Comparison of ENCODE assay signal across 8 cellular contexts in genomic region chr1:41664861-41665640, GRCh38.
A peak's percentile ranks its signal among the peaks of the same experiment; 100 is the strongest.
DNase-seq lines count a peak whose midpoint lies in the region; ATAC-seq and TF ChIP-seq lines count a peak whose summit lies in the region.
"Had no signal": no experiment of that assay in that cellular context is flagged by ENCODE, and none has a peak within 500 bp of the region (broad histone marks: within the 10 kb centered on the region; RNA-seq: fewer than 3 reads in every experiment).

No MANE protein-coding gene starts in this region.

- in situ Hi-C loops in G401 (cut with HindIII; ENCODE audit: low sequenced_read_pairs) = no loop called here

- TF ChIP-seq POLR2A in prostate gland (IDR thresholded peaks at IDR 0.05) = no peak

- no peak overlapping the region for H3K4me3 ChIP-seq in epithelial cell of esophagus (ENCODE audit: low read length)
- no peak overlapping the region for H3K4me3 ChIP-seq in prostate gland
- H3K4me3 ChIP-seq: K562 had no signal

- DNase-seq in G401 (ENCODE audit: low spot score) = peak; percentile 70
- DNase-seq in NCI-H69 (lab: John Stamatoyannopoulos, UW) = peak; percentile 79
- DNase-seq in epithelial cell of esophagus (ENCODE audit: low read depth) = peak; percentile 94
- DNase-seq in prostate gland (ENCODE audit: low spot score) = peak; percentile 73
- DNase-seq in NCI-H345 (lab: John Stamatoyannopoulos, UW) = no peak
- DNase-seq in NCI-H1436 (lab: John Stamatoyannopoulos, UW) = no peak

- peak overlapping the region in 1 of 2 donors; percentile 41 for H3K27ac ChIP-seq in prostate gland

- intact Hi-C loops in prostate gland (cut with DNase I) = loop anchor here (5.0 kb wide), 1 partner anchor 372 kb away; no protein-coding TSS in a partner anchor

- no peaks in the 10 kb centered on the region for H3K9me3 ChIP-seq in prostate gland

- H3K4me1 ChIP-seq in prostate gland (replicated peaks) = no peaks in the 10 kb centered on the region

- no peaks in the 10 kb centered on the region for H3K27me3 ChIP-seq in prostate gland (replicated peaks; ENCODE audit: insufficient read depth)

- no peak for ATAC-seq in GM18519 (IDR thresholded peaks at IDR 0.05; ENCODE audit: low FRiP score, unreplicated experiment)
- ATAC-seq: K562 had no signal

- WGBS in prostate gland = 80% methylated on average over 4 of the region's 4 CpGs

- TF ChIP-seq CTCF in epithelial cell of esophagus (IDR thresholded peaks at IDR 0.05; ENCODE audit: insufficient read depth, low read depth, low read length, missing control alignments) (no peak), prostate gland (IDR thresholded peaks at IDR 0.05) (no peak)

- H3K36me3 ChIP-seq in prostate gland = no peaks in the 10 kb centered on the region

Comparison
In these comparisons a context has a peak if more than half of its experiments do, and no peak if none do; other contexts are left out.
1. DNase-seq: peak in G401 (single experiment), NCI-H69 (single experiment), epithelial cell of esophagus (single experiment) and prostate gland (single experiment); none in NCI-H345 (single experiment) and NCI-H1436 (single experiment).